ENCODE assay signal across 9 cellular contexts in genomic region chr16:87461466-87461975, GRCh38. TPM values are rescaled to one million over a fixed set of nuclear protein-coding genes. Genes with fewer than 3 reads are reported as not detected.
DNase-seq lines count a peak whose midpoint lies in the region; ATAC-seq and TF ChIP-seq lines count a peak whose summit lies in the region.
"Had no signal": no experiment of that assay in that cellular context is flagged by ENCODE, and none has a peak within 500 bp of the region (broad histone marks: within the 10 kb centered on the region; RNA-seq: fewer than 3 reads in every experiment).

No MANE protein-coding gene starts in this region.

- H3K4me3 ChIP-seq in left lung = no peak overlapping the region

- H3K4me3 Mint-ChIP-seq in HFFc6 = no peak overlapping the region
- no peak overlapping the region for H3K4me3 Mint-ChIP-seq in activated CD8-positive, alpha-beta memory T cell treated with anti-CD3 and anti-CD28 coated beads, Interleukin-2, amount 10 ng/mL, durations not matched to agents 7 days and 5 days

- H3K27me3 Mint-ChIP-seq in HFFc6 (ENCODE audit: insufficient read depth) = peaks cover 5% of the 10 kb centered on the region
- peaks cover 33% of the 10 kb centered on the region for H3K27me3 Mint-ChIP-seq in activated CD8-positive, alpha-beta memory T cell treated with anti-CD3 and anti-CD28 coated beads, Interleukin-2, amount 10 ng/mL, durations not matched to agents 7 days and 5 days

- H3K27ac Mint-ChIP-seq in HFFc6 = no peak overlapping the region
- no peak overlapping the region for H3K27ac Mint-ChIP-seq in activated CD8-positive, alpha-beta memory T cell treated with anti-CD3 and anti-CD28 coated beads, Interleukin-2, amount 10 ng/mL, durations not matched to agents 7 days and 5 days

- peaks cover 60 to 66% of the 10 kb centered on the region in 2 donors for H3K4me1 ChIP-seq in left lung

- H3K27me3 ChIP-seq in left lung = no peaks in the 10 kb centered on the region

- CTCF ChIA-PET in activated CD8-positive, alpha-beta memory T cell treated with anti-CD3 and anti-CD28 coated beads, Interleukin-2, amount 10 ng/mL, durations not matched to agents 7 days and 5 days (lab: Charles Lee) = interaction anchor here (1.2 kb wide), 1 partner anchor 175 kb away, joined by 3 read pairs; no protein-coding TSS in a partner anchor

- peak overlapping the region; percentile 48 to 81 for H3K27ac ChIP-seq in left lung

- TF ChIP-seq CTCF in HFFc6 (IDR thresholded peaks at IDR 0.05) = peak; percentile 36; the same call in 1 of the 2 replicates
- TF ChIP-seq CTCF in left lung (IDR thresholded peaks at IDR 0.05) = peak in 1 of 2 donors; percentile 46

- H3K9me3 Mint-ChIP-seq in HFFc6 = no peaks in the 10 kb centered on the region
- no peaks in the 10 kb centered on the region for H3K9me3 Mint-ChIP-seq in activated CD8-positive, alpha-beta memory T cell treated with anti-CD3 and anti-CD28 coated beads, Interleukin-2, amount 10 ng/mL, durations not matched to agents 7 days and 5 days (ENCODE audit: low read depth)
- H3K9me3 Mint-ChIP-seq: naive thymus-derived CD4-positive, alpha-beta T cell had no signal

- no peaks in the 10 kb centered on the region for H3K9me3 ChIP-seq in left lung

- H3K36me3 ChIP-seq in left lung = peaks cover 0 to 26% of the 10 kb centered on the region in 2 donors

- DNase-seq in DMS 273 treated with DMSO at 0.1 percent for 48 hours (lab: John Stamatoyannopoulos, UW) (peak; percentile 74), HFFc6 (no peak), NCI-H82 (lab: John Stamatoyannopoulos, UW) (peak; percentile 87), cerebellum (ENCODE audit: low spot score) (peak; percentile 73), left lung (peak; percentile 90 to 91)
- no peak for DNase-seq in activated CD8-positive, alpha-beta memory T cell treated with anti-CD3 and anti-CD28 coated beads, Interleukin-2, amount 10 ng/mL, durations not matched to agents 7 days and 5 days

- intact Hi-C loops in left lung (cut with DNase I) = no loop called here

- peaks cover 10% of the 10 kb centered on the region; the same call in 1 of the 2 replicates for H3K36me3 Mint-ChIP-seq in HFFc6 (ENCODE audit: low read depth)
- no peaks in the 10 kb centered on the region for H3K36me3 Mint-ChIP-seq in activated CD8-positive, alpha-beta memory T cell treated with anti-CD3 and anti-CD28 coated beads, Interleukin-2, amount 10 ng/mL, durations not matched to agents 7 days and 5 days

- ATAC-seq in left lung = peak; percentile 83
- no peak for ATAC-seq in GM21717 (IDR thresholded peaks at IDR 0.05; ENCODE audit: unreplicated experiment)
- no peak for ATAC-seq in activated CD8-positive, alpha-beta memory T cell treated with anti-CD3 and anti-CD28 coated beads, Interleukin-2, amount 10 ng/mL, durations not matched to agents 7 days and 5 days
- no peak for ATAC-seq in HG02571 (IDR thresholded peaks at IDR 0.05; ENCODE audit: unreplicated experiment)
- ATAC-seq: naive thymus-derived CD4-positive, alpha-beta T cell had no signal

- peaks cover 69% of the 10 kb centered on the region for H3K4me1 Mint-ChIP-seq in HFFc6 (ENCODE audit: low read depth)
- H3K4me1 Mint-ChIP-seq in activated CD8-positive, alpha-beta memory T cell treated with anti-CD3 and anti-CD28 coated beads, Interleukin-2, amount 10 ng/mL, durations not matched to agents 7 days and 5 days = peaks cover 31% of the 10 kb centered on the region

RNA-seq across cellular contexts. Expression of gene ZCCHC14, which starts 31.3 kb away (rescaled TPM):
- total RNA-seq in HFFc6 (2021; fragmentation: NEBNext Ultra II Directional; extraction: Animal tissue kit (Norgen Biotek cat#: 25700)) = 10 to 100 TPM; 10.6 to 13.7 (median 13.3) TPM
- total RNA-seq in cerebellum (45.1 TPM), left lung (10 to 100 TPM; 23.4 to 24.1 TPM)
- 1 to 10 TPM in 1 of 2 experiments, under 1 TPM in 1; 0.63 to 1.5 TPM for total RNA-seq in activated CD8-positive, alpha-beta memory T cell treated with anti-CD3 and anti-CD28 coated beads, Interleukin-2, amount 10 ng/mL, durations not matched to agents 7 days and 5 days

Comparison
In these comparisons a context has a peak if more than half of its experiments do, and no peak if none do; other contexts are left out.
1. DNase-seq: peak in DMS 273 treated with DMSO at 0.1 percent for 48 hours (single experiment), NCI-H82 (single experiment), cerebellum (single experiment) and left lung (2 of 2); none in HFFc6 (single experiment) and activated CD8-positive, alpha-beta memory T cell treated with anti-CD3 and anti-CD28 coated beads, Interleukin-2, amount 10 ng/mL, durations not matched to agents 7 days and 5 days (single experiment).
2. RNA of gene ZCCHC14, which starts 31.3 kb away (total RNA-seq): 45.1 TPM in cerebellum (single experiment), 23.4 to 24.1 TPM in left lung and 10.6 to 13.7 TPM in HFFc6; 0.63 to 1.5 TPM in activated CD8-positive, alpha-beta memory T cell treated with anti-CD3 and anti-CD28 coated beads, Interleukin-2, amount 10 ng/mL, durations not matched to agents 7 days and 5 days; every median in the first group is over 4 times any median in the second.